In the genomic region with DNA sequence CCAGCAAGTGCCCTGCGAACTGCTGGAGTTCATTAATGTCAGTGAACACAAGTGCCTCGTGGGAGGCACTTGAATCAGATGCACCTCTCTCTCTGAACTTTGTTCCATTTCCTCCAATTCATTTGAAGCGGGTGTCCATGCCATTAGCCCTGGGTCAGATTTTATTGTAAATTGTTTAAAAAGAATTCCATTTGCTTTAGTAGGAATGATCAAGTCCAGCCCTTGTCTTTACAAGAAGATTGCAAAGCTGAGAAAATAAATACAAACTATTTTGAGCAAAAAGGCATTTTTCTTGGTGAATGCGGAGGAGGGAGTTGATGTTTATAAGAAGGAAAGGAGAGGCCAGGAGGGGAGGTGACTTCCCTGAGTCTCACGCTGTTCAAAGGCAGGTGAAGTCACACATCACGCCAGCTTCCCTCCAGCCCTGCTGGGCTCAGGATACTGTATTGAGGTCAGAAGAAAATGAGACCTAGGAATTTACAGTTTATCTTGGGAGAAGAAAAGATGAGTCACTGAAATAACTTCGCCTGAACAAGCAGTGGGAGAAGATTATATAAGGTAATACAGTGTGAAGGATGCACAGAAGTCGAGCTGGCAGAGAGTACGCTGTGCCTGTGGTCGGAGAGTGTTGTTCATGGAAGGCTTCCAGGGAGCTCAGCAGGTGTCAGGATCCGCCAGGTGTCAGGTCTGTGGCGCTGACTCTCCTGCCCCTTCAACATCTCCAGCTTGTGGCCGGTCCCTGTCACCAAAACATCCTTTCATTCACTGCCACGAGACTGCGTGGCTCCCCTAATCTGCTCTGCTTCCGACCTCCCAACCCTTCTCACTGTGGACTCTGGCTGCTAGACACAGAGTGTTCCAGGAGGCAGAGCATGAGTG, we compare ENCODE assay signal across 9 cellular contexts. TPM values are rescaled to one million over a fixed set of nuclear protein-coding genes. Genes with fewer than 3 reads are reported as not detected.
DNase-seq lines count a peak whose midpoint lies in the region; ATAC-seq and TF ChIP-seq lines count a peak whose summit lies in the region.
"Had no signal": no experiment of that assay in that cellular context is flagged by ENCODE, and none has a peak within 500 bp of the region (broad histone marks: within the 10 kb centered on the region; RNA-seq: fewer than 3 reads in every experiment).

No MANE protein-coding gene starts in this region.

- no peaks in the 10 kb centered on the region for H3K27me3 ChIP-seq in endodermal cell (ENCODE audit: control insufficient read depth, insufficient read depth, low read length, poor library complexity, severe bottlenecking)

- peaks cover 13% of the 10 kb centered on the region for H3K4me1 Mint-ChIP-seq in endodermal cell
- peaks cover 30% of the 10 kb centered on the region for H3K4me1 Mint-ChIP-seq in osteocyte (ENCODE audit: unreplicated experiment)

- no peak for TF ChIP-seq CTCF in endodermal cell (conservative IDR thresholded peaks at IDR 0.05)
- TF ChIP-seq CTCF in osteocyte (IDR thresholded peaks at IDR 0.05) = no peak

- no peaks in the 10 kb centered on the region for H3K27me3 Mint-ChIP-seq in endodermal cell (ENCODE audit: insufficient read depth)
- H3K27me3 Mint-ChIP-seq in osteocyte (ENCODE audit: unreplicated experiment) = peaks cover 2% of the 10 kb centered on the region

- H3K27ac ChIP-seq in endodermal cell (ENCODE audit: low read depth, low read length) = no peak overlapping the region
- H3K27ac ChIP-seq: SK-N-MC had no signal

- DNase-seq in EL (peak; percentile 67), NCI-H446 treated with DMSO at 0.1 percent for 48 hours (lab: John Stamatoyannopoulos, UW) (peak; percentile 12), endodermal cell (peak; percentile 74), osteocyte (ENCODE audit: extremely low spot score, unreplicated experiment) (no peak), globus pallidus (ENCODE audit: low spot score) (no peak)
- no peak for DNase-seq in stimulated activated CD8-positive, alpha-beta memory T cell treated with anti-CD3 and anti-CD28 coated beads, Interleukin-4, amount 100 ng/mL, for 48 hours
- DNase-seq in central memory CD4-positive, alpha-beta T cell = no peak

- H3K4me3 ChIP-seq in endodermal cell (ENCODE audit: low read length) = no peak overlapping the region
- H3K4me3 ChIP-seq: SK-N-MC had no signal

- no peak for ATAC-seq in GM18907 (IDR thresholded peaks at IDR 0.05; ENCODE audit: unreplicated experiment)

- no peak overlapping the region for H3K4me3 Mint-ChIP-seq in endodermal cell
- peak overlapping the region; percentile 23 for H3K4me3 Mint-ChIP-seq in osteocyte (ENCODE audit: unreplicated experiment)

- no peak overlapping the region for H3K27ac Mint-ChIP-seq in endodermal cell
- peak overlapping the region; percentile 21 for H3K27ac Mint-ChIP-seq in osteocyte (ENCODE audit: unreplicated experiment)

- H3K36me3 ChIP-seq in endodermal cell (ENCODE audit: control insufficient read depth, insufficient read depth, low read length) = no peaks in the 10 kb centered on the region

- H3K36me3 Mint-ChIP-seq in endodermal cell (ENCODE audit: low read depth) = no peaks in the 10 kb centered on the region
- H3K36me3 Mint-ChIP-seq in osteocyte (ENCODE audit: unreplicated experiment) = no peaks in the 10 kb centered on the region

- H3K4me1 ChIP-seq in endodermal cell (ENCODE audit: control insufficient read depth, insufficient read depth, low read length) = no peaks in the 10 kb centered on the region

- H3K9me3 Mint-ChIP-seq in endodermal cell (no peaks in the 10 kb centered on the region), osteocyte (ENCODE audit: unreplicated experiment) (no peaks in the 10 kb centered on the region)

- WGBS in endodermal cell (ENCODE audit: insufficient coverage in 1 of 2, insufficient read length in 1 of 2), 2 experiments = 81 to 83% methylated on average over 10 to 16 of the region's 16 CpGs

- no peaks in the 10 kb centered on the region for H3K9me3 ChIP-seq in endodermal cell (ENCODE audit: control insufficient read depth, low read length)

- H3K9ac ChIP-seq in endodermal cell (ENCODE audit: extremely low read depth, low read length, poor library complexity, severe bottlenecking) = no peak overlapping the region

RNA-seq across cellular contexts. Expression of a gene that starts 36.5 kb away (rescaled TPM):
- total RNA-seq in endodermal cell = 10 to 100 TPM; 11.0 to 11.8 TPM
- 18.8 TPM for polyA plus RNA-seq in endodermal cell (2013, experiment 1 of 2)
- polyA plus RNA-seq in endodermal cell (2013, experiment 2 of 2) = 20.9 TPM
- 1.0 and 1.3 TPM in 2 replicates for total RNA-seq in osteocyte

Comparison
In these comparisons a context has a peak if more than half of its experiments do, and no peak if none do; other contexts are left out.
1. DNase-seq: peak in EL (single experiment), NCI-H446 treated with DMSO at 0.1 percent for 48 hours (single experiment) and endodermal cell (single experiment); none in osteocyte (single experiment), stimulated activated CD8-positive, alpha-beta memory T cell treated with anti-CD3 and anti-CD28 coated beads, Interleukin-4, amount 100 ng/mL, for 48 hours (single experiment), globus pallidus (single experiment) and central memory CD4-positive, alpha-beta T cell (single experiment).